Comparison of ENCODE assay signal across 21 cellular contexts in the genomic region with DNA sequence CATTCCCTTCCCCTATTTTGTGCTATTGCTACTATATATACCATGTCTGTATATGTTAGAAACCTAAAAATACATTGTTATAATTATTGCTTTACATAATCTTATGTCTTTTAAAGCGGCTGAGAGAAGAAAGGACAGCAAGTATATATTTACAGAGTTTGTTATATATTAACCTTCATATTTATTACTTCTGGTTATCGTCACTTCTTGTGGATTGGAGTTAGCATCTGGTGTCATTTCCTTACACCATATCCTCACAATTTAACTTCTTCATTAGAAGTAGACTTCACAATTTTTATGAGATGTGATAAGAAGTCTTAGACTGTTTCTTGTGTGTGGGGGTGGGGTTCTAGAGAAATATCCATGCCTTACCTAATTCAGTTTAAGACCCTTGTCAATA.
DNase-seq lines count a peak whose midpoint lies in the region; ATAC-seq, FAIRE-seq and TF ChIP-seq lines count a peak whose summit lies in the region.
"Had no signal": no experiment of that assay in that cellular context is flagged by ENCODE, and none has a peak within 500 bp of the region (broad histone marks: within the 10 kb centered on the region; RNA-seq: fewer than 3 reads in every experiment).

No MANE protein-coding gene starts in this region.

- H3K27ac ChIP-seq in GM23338 (ENCODE audit: low read depth): peak overlapping the region; percentile 98; the same call in 1 of the 2 replicates
- peak overlapping the region; percentile 23 for H3K27ac ChIP-seq in hepatocyte
- no peak overlapping the region for H3K27ac ChIP-seq in right cardiac atrium (ENCODE audit: low read length)
- H3K27ac ChIP-seq: 22Rv1, BLaER1, C4-2B, GM23248 had no signal

- H3F3A ChIP-seq in GM23338 (replicated peaks; ENCODE audit: low read depth): no peaks in the 10 kb centered on the region; the same call in 1 of the 2 replicates

- no peak for DNase-seq in GM23338 (ENCODE audit: low spot score)
- no peak for DNase-seq in hepatocyte (ENCODE audit: low spot score)
- DNase-seq in mucosa of descending colon: no peak
- DNase-seq in right cardiac atrium: no peak
- DNase-seq in HTR-8/SVneo (ENCODE audit: insufficient read length, low spot score): no peak
- DNase-seq in KG1 (lab: John Stamatoyannopoulos, UW): no peak
- DNase-seq: CD4-positive, CD25-positive, alpha-beta regulatory T cell; CD8-positive, alpha-beta T cell; DMS 273 treated with DMSO at 0.1 percent for 48 hours; DMS79; EL; GDM1; GM23248; H7; HCEC 1CT had no signal

- no peak for TF ChIP-seq CTCF in GM23338 (conservative IDR thresholded peaks at IDR 0.05; ENCODE audit: low read depth in 2 of 2)
- no peak for TF ChIP-seq CTCF in hepatocyte (IDR thresholded peaks at IDR 0.05; ENCODE audit: poor library complexity)
- no peak for TF ChIP-seq CTCF in mucosa of descending colon (IDR thresholded peaks at IDR 0.05)

- no peak for FAIRE-seq in HTR-8/SVneo (lab: Jason Lieb, UNC)
- FAIRE-seq: A204.1, GM12878 had no signal

- peaks cover 25% of the 10 kb centered on the region for H3K4me1 ChIP-seq in GM23338 (ENCODE audit: insufficient read depth)
- peaks cover 35% of the 10 kb centered on the region for H3K4me1 ChIP-seq in hepatocyte (ENCODE audit: insufficient read depth)
- no peaks in the 10 kb centered on the region for H3K4me1 ChIP-seq in mucosa of descending colon (ENCODE audit: low read depth)
- peaks cover 2% of the 10 kb centered on the region for H3K4me1 ChIP-seq in right cardiac atrium (ENCODE audit: control insufficient read depth, insufficient read depth, low read length)

- H2AFZ ChIP-seq in GM23338: no peak overlapping the region
- no peak overlapping the region for H2AFZ ChIP-seq in hepatocyte
- H2AFZ ChIP-seq: GM23248 had no signal

- intact Hi-C loops in mucosa of descending colon (cut with DNase I, micrococcal nuclease): no loop called here
- intact Hi-C loops in right cardiac atrium (cut with DNase I): no loop called here

- ATAC-seq in GM23338 (no peak), mucosa of descending colon (peak; percentile 70), right cardiac atrium (no peak)
- ATAC-seq: CD8-positive, alpha-beta T cell; GM12878 had no signal

- H3K4me1 Mint-ChIP-seq in GM23338: peaks cover 32% of the 10 kb centered on the region

- H3K27me3 ChIP-seq in GM23338 (ENCODE audit: insufficient read depth) (no peaks in the 10 kb centered on the region), hepatocyte (no peaks in the 10 kb centered on the region), right cardiac atrium (ENCODE audit: control insufficient read depth, insufficient read depth) (no peaks in the 10 kb centered on the region)
- H3K27me3 ChIP-seq: BLaER1 had no signal

- H3K79me2 ChIP-seq in GM23338 (replicated peaks; ENCODE audit: insufficient read depth): no peaks in the 10 kb centered on the region
- no peaks in the 10 kb centered on the region for H3K79me2 ChIP-seq in hepatocyte

- H3K36me3 ChIP-seq in GM23338 (ENCODE audit: insufficient read depth) (no peaks in the 10 kb centered on the region), hepatocyte (replicated peaks; ENCODE audit: insufficient read depth, low read depth) (no peaks in the 10 kb centered on the region), mucosa of descending colon (ENCODE audit: low read depth) (no peaks in the 10 kb centered on the region)
- H3K36me3 ChIP-seq: BLaER1 had no signal

- peaks cover 3% of the 10 kb centered on the region; the same call in 2 of the 3 replicates for H3K9me3 Mint-ChIP-seq in GM23338
- H3K9me3 Mint-ChIP-seq: CD8-positive, alpha-beta T cell had no signal

- H3K4me2 ChIP-seq in GM23338 (no peak overlapping the region), hepatocyte (no peak overlapping the region)
- H3K4me2 ChIP-seq: BLaER1 had no signal

- no peak overlapping the region for H3K27ac Mint-ChIP-seq in GM23338
- H3K27ac Mint-ChIP-seq: B cell; CD4-positive, CD25-positive, alpha-beta regulatory T cell; CD8-positive, alpha-beta T cell had no signal

- H3K4me3 Mint-ChIP-seq in GM23338: no peak overlapping the region
- H3K4me3 Mint-ChIP-seq: B cell; CD4-positive, CD25-positive, alpha-beta regulatory T cell; CD8-positive, alpha-beta T cell had no signal

- H3K27me3 Mint-ChIP-seq in GM23338 (ENCODE audit: insufficient read depth, low read depth, poor library complexity): peaks cover 4% of the 10 kb centered on the region
- H3K27me3 Mint-ChIP-seq: B cell; CD4-positive, CD25-positive, alpha-beta regulatory T cell had no signal

- peaks cover 8% of the 10 kb centered on the region; the same call in 2 of the 3 replicates for H3K36me3 Mint-ChIP-seq in GM23338 (ENCODE audit: low read depth)
- H3K36me3 Mint-ChIP-seq: CD4-positive, CD25-positive, alpha-beta regulatory T cell; CD8-positive, alpha-beta T cell had no signal

- H3K4me3 ChIP-seq in GM23338 (no peak overlapping the region), hepatocyte (no peak overlapping the region), mucosa of descending colon (no peak overlapping the region), right cardiac atrium (ENCODE audit: low read length) (no peak overlapping the region)
- H3K4me3 ChIP-seq: BLaER1, GM12878, GM23248 had no signal

- WGBS in hepatocyte (ENCODE audit: low lambda C conversion rate, missing lambda C conversion rate): 67% methylated on average over 2 of the region's 2 CpGs
- WGBS in right cardiac atrium: 97% methylated on average over 2 of the region's 2 CpGs

- no peaks in the 10 kb centered on the region for H3K9me3 ChIP-seq in hepatocyte (ENCODE audit: low read depth)
- H3K9me3 ChIP-seq in mucosa of descending colon: no peaks in the 10 kb centered on the region
- no peaks in the 10 kb centered on the region for H3K9me3 ChIP-seq in right cardiac atrium (ENCODE audit: control insufficient read depth, low read length)
- H3K9me3 ChIP-seq: BLaER1 had no signal

- H4K20me1 ChIP-seq in GM23338 (replicated peaks; ENCODE audit: insufficient read depth): no peaks in the 10 kb centered on the region
- no peaks in the 10 kb centered on the region for H4K20me1 ChIP-seq in hepatocyte (ENCODE audit: insufficient read depth, poor library complexity, severe bottlenecking)
- H4K20me1 ChIP-seq: BLaER1 had no signal

- H3K9me2 ChIP-seq in GM23338 (ENCODE audit: insufficient read depth) (no peaks in the 10 kb centered on the region), hepatocyte (replicated peaks; ENCODE audit: insufficient read depth) (no peaks in the 10 kb centered on the region)

TF ChIP-seq in GM23338, 12 proteins besides CTCF, POLR2A, EP300 and RAD21 (continues in another document):
- TF ChIP-seq CREB1 (CRISPR knock-in tag; IDR thresholded peaks at IDR 0.05; ENCODE audit: low read depth): no peak
- TF ChIP-seq JUNB (IDR thresholded peaks at IDR 0.05; ENCODE audit: unreplicated experiment): no peak
- TF ChIP-seq EZH2 (IDR thresholded peaks at IDR 0.05; ENCODE audit: low read depth, unreplicated experiment): no peak
- TF ChIP-seq ZNF114 (CRISPR knock-in tag; IDR thresholded peaks at IDR 0.05): no peak
- TF ChIP-seq EZH2phosphoT487 (IDR thresholded peaks at IDR 0.05; ENCODE audit: unreplicated experiment): no peak
- TF ChIP-seq, protein P1, sequence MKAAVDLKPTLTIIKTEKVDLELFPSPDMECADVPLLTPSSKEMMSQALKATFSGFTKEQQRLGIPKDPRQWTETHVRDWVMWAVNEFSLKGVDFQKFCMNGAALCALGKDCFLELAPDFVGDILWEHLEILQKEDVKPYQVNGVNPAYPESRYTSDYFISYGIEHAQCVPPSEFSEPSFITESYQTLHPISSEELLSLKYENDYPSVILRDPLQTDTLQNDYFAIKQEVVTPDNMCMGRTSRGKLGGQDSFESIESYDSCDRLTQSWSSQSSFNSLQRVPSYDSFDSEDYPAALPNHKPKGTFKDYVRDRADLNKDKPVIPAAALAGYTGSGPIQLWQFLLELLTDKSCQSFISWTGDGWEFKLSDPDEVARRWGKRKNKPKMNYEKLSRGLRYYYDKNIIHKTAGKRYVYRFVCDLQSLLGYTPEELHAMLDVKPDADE (IDR thresholded peaks at IDR 0.05): no peak
